Comparison of ENCODE assay signal across 1 cellular context in the genomic region with DNA sequence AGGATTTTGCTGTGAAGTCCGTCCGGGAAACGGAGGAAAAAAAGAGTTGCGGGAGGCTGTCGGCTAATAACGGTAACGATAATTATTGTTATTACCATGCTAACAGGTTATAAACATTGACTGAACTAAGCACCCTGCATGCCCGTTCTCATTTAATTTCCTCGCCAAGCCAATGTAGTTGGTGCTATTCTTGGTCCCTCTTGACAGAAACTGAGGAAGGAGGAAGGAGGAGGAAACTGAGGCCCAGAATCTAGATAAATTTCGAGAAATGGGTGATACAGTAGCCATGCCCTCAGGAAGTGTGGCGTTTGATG.
TF ChIP-seq lines count a peak whose summit lies in the region.

No MANE protein-coding gene starts in this region.

TF ChIP-seq in HepG2, 621 proteins besides CTCF, POLR2A, EP300 and RAD21 (continued from another document and continues in another):
- TF ChIP-seq, protein P1, sequence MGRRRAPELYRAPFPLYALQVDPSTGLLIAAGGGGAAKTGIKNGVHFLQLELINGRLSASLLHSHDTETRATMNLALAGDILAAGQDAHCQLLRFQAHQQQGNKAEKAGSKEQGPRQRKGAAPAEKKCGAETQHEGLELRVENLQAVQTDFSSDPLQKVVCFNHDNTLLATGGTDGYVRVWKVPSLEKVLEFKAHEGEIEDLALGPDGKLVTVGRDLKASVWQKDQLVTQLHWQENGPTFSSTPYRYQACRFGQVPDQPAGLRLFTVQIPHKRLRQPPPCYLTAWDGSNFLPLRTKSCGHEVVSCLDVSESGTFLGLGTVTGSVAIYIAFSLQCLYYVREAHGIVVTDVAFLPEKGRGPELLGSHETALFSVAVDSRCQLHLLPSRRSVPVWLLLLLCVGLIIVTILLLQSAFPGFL (CRISPR knock-in tag; IDR thresholded peaks at IDR 0.05), result no peak
- TF ChIP-seq, protein P2, sequence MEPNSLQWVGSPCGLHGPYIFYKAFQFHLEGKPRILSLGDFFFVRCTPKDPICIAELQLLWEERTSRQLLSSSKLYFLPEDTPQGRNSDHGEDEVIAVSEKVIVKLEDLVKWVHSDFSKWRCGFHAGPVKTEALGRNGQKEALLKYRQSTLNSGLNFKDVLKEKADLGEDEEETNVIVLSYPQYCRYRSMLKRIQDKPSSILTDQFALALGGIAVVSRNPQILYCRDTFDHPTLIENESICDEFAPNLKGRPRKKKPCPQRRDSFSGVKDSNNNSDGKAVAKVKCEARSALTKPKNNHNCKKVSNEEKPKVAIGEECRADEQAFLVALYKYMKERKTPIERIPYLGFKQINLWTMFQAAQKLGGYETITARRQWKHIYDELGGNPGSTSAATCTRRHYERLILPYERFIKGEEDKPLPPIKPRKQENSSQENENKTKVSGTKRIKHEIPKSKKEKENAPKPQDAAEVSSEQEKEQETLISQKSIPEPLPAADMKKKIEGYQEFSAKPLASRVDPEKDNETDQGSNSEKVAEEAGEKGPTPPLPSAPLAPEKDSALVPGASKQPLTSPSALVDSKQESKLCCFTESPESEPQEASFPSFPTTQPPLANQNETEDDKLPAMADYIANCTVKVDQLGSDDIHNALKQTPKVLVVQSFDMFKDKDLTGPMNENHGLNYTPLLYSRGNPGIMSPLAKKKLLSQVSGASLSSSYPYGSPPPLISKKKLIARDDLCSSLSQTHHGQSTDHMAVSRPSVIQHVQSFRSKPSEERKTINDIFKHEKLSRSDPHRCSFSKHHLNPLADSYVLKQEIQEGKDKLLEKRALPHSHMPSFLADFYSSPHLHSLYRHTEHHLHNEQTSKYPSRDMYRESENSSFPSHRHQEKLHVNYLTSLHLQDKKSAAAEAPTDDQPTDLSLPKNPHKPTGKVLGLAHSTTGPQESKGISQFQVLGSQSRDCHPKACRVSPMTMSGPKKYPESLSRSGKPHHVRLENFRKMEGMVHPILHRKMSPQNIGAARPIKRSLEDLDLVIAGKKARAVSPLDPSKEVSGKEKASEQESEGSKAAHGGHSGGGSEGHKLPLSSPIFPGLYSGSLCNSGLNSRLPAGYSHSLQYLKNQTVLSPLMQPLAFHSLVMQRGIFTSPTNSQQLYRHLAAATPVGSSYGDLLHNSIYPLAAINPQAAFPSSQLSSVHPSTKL (CRISPR knock-in tag; IDR thresholded peaks at IDR 0.05), result no peak
- TF ChIP-seq ZNF841 (CRISPR knock-in tag; IDR thresholded peaks at IDR 0.05; ENCODE audit: borderline replicate concordance) (no peak), MXI1 (IDR thresholded peaks at IDR 0.05; ENCODE audit: borderline replicate concordance, low read depth, low read length) (no peak), ZNF138 (CRISPR knock-in tag; IDR thresholded peaks at IDR 0.05; ENCODE audit: low read depth) (peak; percentile 14; the same call in 1 of the 2 replicates), DR1 (CRISPR knock-in tag; IDR thresholded peaks at IDR 0.05) (no peak), ATRX (CRISPR knock-in tag; IDR thresholded peaks at IDR 0.05; ENCODE audit: borderline replicate concordance) (no peak), ZNF253 (CRISPR knock-in tag; IDR thresholded peaks at IDR 0.05; ENCODE audit: borderline replicate concordance) (no peak), ZNF747 (CRISPR knock-in tag; IDR thresholded peaks at IDR 0.05; ENCODE audit: borderline replicate concordance) (peak; percentile 20; the same call in 1 of the 2 replicates), ZBTB42 (CRISPR knock-in tag; IDR thresholded peaks at IDR 0.05) (no peak), PPARG (CRISPR knock-in tag; conservative IDR thresholded peaks at IDR 0.05) (no peak), ZNF224 (CRISPR knock-in tag; IDR thresholded peaks at IDR 0.05) (0 out of 2 replicates have a peak, but pooled peaks have one; percentile 2), CCAR2 (optimal IDR thresholded peaks at IDR 0.05; ENCODE audit: low read depth, low read length) (no peak), SNRNP70 (IDR thresholded peaks at IDR 0.05; ENCODE audit: low read depth, low read length) (no peak), ZBTB8A (CRISPR knock-in tag; IDR thresholded peaks at IDR 0.05; ENCODE audit: borderline replicate concordance, low read depth) (peak; percentile 72; the same call in 1 of the 2 replicates), ZNF335 (CRISPR knock-in tag; IDR thresholded peaks at IDR 0.05) (no peak), ZFP36 (IDR thresholded peaks at IDR 0.05; ENCODE audit: borderline replicate concordance, low read depth, low read length, partially characterized antibody) (no peak), TBL1XR1 (IDR thresholded peaks at IDR 0.05; ENCODE audit: borderline replicate concordance, low read length, partially characterized antibody) (no peak), PHB2 (IDR thresholded peaks at IDR 0.05; ENCODE audit: partially characterized antibody) (no peak), ZNF230 (CRISPR knock-in tag; IDR thresholded peaks at IDR 0.05) (peak; percentile 1; the same call in 1 of the 2 replicates), ZNF777 (CRISPR knock-in tag; IDR thresholded peaks at IDR 0.05) (no peak), NFIB (CRISPR knock-in tag; IDR thresholded peaks at IDR 0.05; ENCODE audit: borderline replicate concordance) (no peak), CEBPG (CRISPR knock-in tag; IDR thresholded peaks at IDR 0.05) (no peak), ZNF326 (CRISPR knock-in tag; IDR thresholded peaks at IDR 0.05; ENCODE audit: borderline replicate concordance) (no peak), TCF7 (IDR thresholded peaks at IDR 0.05; ENCODE audit: low read depth) (no peak), JDP2 (CRISPR knock-in tag; IDR thresholded peaks at IDR 0.05; ENCODE audit: borderline replicate concordance) (no peak), ZNF569 (CRISPR knock-in tag; IDR thresholded peaks at IDR 0.05; ENCODE audit: borderline replicate concordance) (0 out of 2 replicates have a peak, but pooled peaks have one; percentile 48), NR2F6 (IDR thresholded peaks at IDR 0.05) (no peak), NR2F6 (CRISPR knock-in tag; IDR thresholded peaks at IDR 0.05) (no peak), ZNF883 (CRISPR knock-in tag; IDR thresholded peaks at IDR 0.05; ENCODE audit: not compliant biosample characterization) (peak; percentile 9), ZNF556 (CRISPR knock-in tag; IDR thresholded peaks at IDR 0.05; ENCODE audit: borderline replicate concordance) (peak; percentile 9; the same call in 1 of the 2 replicates), HOXA7 (CRISPR knock-in tag; IDR thresholded peaks at IDR 0.05) (no peak), SMAD9 (CRISPR knock-in tag; IDR thresholded peaks at IDR 0.05) (no peak), MIER2 (CRISPR knock-in tag; IDR thresholded peaks at IDR 0.05) (no peak)
- TF ChIP-seq, protein P3, sequence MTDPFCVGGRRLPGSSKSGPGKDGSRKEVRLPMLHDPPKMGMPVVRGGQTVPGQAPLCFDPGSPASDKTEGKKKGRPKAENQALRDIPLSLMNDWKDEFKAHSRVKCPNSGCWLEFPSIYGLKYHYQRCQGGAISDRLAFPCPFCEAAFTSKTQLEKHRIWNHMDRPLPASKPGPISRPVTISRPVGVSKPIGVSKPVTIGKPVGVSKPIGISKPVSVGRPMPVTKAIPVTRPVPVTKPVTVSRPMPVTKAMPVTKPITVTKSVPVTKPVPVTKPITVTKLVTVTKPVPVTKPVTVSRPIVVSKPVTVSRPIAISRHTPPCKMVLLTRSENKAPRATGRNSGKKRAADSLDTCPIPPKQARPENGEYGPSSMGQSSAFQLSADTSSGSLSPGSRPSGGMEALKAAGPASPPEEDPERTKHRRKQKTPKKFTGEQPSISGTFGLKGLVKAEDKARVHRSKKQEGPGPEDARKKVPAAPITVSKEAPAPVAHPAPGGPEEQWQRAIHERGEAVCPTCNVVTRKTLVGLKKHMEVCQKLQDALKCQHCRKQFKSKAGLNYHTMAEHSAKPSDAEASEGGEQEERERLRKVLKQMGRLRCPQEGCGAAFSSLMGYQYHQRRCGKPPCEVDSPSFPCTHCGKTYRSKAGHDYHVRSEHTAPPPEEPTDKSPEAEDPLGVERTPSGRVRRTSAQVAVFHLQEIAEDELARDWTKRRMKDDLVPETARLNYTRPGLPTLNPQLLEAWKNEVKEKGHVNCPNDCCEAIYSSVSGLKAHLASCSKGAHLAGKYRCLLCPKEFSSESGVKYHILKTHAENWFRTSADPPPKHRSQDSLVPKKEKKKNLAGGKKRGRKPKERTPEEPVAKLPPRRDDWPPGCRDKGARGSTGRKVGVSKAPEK (CRISPR knock-in tag; IDR thresholded peaks at IDR 0.05; ENCODE audit: borderline replicate concordance), result no peak
- TF ChIP-seq, protein P4, sequence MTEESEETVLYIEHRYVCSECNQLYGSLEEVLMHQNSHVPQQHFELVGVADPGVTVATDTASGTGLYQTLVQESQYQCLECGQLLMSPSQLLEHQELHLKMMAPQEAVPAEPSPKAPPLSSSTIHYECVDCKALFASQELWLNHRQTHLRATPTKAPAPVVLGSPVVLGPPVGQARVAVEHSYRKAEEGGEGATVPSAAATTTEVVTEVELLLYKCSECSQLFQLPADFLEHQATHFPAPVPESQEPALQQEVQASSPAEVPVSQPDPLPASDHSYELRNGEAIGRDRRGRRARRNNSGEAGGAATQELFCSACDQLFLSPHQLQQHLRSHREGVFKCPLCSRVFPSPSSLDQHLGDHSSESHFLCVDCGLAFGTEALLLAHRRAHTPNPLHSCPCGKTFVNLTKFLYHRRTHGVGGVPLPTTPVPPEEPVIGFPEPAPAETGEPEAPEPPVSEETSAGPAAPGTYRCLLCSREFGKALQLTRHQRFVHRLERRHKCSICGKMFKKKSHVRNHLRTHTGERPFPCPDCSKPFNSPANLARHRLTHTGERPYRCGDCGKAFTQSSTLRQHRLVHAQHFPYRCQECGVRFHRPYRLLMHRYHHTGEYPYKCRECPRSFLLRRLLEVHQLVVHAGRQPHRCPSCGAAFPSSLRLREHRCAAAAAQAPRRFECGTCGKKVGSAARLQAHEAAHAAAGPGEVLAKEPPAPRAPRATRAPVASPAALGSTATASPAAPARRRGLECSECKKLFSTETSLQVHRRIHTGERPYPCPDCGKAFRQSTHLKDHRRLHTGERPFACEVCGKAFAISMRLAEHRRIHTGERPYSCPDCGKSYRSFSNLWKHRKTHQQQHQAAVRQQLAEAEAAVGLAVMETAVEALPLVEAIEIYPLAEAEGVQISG (CRISPR knock-in tag; IDR thresholded peaks at IDR 0.05), result no peak
- TF ChIP-seq, protein P5, sequence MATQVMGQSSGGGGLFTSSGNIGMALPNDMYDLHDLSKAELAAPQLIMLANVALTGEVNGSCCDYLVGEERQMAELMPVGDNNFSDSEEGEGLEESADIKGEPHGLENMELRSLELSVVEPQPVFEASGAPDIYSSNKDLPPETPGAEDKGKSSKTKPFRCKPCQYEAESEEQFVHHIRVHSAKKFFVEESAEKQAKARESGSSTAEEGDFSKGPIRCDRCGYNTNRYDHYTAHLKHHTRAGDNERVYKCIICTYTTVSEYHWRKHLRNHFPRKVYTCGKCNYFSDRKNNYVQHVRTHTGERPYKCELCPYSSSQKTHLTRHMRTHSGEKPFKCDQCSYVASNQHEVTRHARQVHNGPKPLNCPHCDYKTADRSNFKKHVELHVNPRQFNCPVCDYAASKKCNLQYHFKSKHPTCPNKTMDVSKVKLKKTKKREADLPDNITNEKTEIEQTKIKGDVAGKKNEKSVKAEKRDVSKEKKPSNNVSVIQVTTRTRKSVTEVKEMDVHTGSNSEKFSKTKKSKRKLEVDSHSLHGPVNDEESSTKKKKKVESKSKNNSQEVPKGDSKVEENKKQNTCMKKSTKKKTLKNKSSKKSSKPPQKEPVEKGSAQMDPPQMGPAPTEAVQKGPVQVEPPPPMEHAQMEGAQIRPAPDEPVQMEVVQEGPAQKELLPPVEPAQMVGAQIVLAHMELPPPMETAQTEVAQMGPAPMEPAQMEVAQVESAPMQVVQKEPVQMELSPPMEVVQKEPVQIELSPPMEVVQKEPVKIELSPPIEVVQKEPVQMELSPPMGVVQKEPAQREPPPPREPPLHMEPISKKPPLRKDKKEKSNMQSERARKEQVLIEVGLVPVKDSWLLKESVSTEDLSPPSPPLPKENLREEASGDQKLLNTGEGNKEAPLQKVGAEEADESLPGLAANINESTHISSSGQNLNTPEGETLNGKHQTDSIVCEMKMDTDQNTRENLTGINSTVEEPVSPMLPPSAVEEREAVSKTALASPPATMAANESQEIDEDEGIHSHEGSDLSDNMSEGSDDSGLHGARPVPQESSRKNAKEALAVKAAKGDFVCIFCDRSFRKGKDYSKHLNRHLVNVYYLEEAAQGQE (IDR thresholded peaks at IDR 0.05; ENCODE audit: borderline replicate concordance in 1 of 2, low read depth in 1 of 2, low read length in 2 of 2), result no peak
- TF ChIP-seq, protein P6, sequence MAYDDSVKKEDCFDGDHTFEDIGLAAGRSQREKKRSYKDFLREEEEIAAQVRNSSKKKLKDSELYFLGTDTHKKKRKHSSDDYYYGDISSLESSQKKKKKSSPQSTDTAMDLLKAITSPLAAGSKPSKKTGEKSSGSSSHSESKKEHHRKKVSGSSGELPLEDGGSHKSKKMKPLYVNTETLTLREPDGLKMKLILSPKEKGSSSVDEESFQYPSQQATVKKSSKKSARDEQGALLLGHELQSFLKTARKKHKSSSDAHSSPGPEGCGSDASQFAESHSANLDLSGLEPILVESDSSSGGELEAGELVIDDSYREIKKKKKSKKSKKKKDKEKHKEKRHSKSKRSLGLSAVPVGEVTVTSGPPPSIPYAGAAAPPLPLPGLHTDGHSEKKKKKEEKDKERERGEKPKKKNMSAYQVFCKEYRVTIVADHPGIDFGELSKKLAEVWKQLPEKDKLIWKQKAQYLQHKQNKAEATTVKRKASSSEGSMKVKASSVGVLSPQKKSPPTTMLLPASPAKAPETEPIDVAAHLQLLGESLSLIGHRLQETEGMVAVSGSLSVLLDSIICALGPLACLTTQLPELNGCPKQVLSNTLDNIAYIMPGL (CRISPR knock-in tag; IDR thresholded peaks at IDR 0.05; ENCODE audit: borderline replicate concordance in 1 of 2, low read depth in 1 of 2), result no peak
- TF ChIP-seq, protein P7, sequence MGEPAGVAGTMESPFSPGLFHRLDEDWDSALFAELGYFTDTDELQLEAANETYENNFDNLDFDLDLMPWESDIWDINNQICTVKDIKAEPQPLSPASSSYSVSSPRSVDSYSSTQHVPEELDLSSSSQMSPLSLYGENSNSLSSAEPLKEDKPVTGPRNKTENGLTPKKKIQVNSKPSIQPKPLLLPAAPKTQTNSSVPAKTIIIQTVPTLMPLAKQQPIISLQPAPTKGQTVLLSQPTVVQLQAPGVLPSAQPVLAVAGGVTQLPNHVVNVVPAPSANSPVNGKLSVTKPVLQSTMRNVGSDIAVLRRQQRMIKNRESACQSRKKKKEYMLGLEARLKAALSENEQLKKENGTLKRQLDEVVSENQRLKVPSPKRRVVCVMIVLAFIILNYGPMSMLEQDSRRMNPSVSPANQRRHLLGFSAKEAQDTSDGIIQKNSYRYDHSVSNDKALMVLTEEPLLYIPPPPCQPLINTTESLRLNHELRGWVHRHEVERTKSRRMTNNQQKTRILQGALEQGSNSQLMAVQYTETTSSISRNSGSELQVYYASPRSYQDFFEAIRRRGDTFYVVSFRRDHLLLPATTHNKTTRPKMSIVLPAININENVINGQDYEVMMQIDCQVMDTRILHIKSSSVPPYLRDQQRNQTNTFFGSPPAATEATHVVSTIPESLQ (CRISPR knock-in tag; conservative IDR thresholded peaks at IDR 0.05), result no peak
- TF ChIP-seq, protein P8, sequence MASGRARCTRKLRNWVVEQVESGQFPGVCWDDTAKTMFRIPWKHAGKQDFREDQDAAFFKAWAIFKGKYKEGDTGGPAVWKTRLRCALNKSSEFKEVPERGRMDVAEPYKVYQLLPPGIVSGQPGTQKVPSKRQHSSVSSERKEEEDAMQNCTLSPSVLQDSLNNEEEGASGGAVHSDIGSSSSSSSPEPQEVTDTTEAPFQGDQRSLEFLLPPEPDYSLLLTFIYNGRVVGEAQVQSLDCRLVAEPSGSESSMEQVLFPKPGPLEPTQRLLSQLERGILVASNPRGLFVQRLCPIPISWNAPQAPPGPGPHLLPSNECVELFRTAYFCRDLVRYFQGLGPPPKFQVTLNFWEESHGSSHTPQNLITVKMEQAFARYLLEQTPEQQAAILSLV (CRISPR knock-in tag; IDR thresholded peaks at IDR 0.05; ENCODE audit: borderline replicate concordance), result no peak; the same call in 1 of the 2 replicates
- TF ChIP-seq, protein P9, sequence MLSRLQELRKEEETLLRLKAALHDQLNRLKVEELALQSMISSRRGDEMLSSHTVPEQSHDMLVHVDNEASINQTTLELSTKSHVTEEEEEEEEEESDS (CRISPR knock-in tag; IDR thresholded peaks at IDR 0.05; ENCODE audit: borderline replicate concordance), result no peak
